3 cellular contexts compared by ENCODE assay signal in genomic region chr16:510066-510465, GRCh38. TPM values are rescaled to one million over a fixed set of nuclear protein-coding genes. Genes with fewer than 3 reads are reported as not detected.
"Had no signal": no experiment of that assay in that cellular context is flagged by ENCODE, and none has a peak within 500 bp of the region (broad histone marks: within the 10 kb centered on the region; RNA-seq: fewer than 3 reads in every experiment).

No MANE protein-coding gene starts in this region.

RNA-seq across cellular contexts. Expression of gene PRR35, which starts 50.1 kb away (rescaled TPM):
- total RNA-seq: HT-29, IMR-90 had no signal
- polyA plus RNA-seq: IgD-negative memory B cell, IMR-90 had no signal
